In the genomic region with DNA sequence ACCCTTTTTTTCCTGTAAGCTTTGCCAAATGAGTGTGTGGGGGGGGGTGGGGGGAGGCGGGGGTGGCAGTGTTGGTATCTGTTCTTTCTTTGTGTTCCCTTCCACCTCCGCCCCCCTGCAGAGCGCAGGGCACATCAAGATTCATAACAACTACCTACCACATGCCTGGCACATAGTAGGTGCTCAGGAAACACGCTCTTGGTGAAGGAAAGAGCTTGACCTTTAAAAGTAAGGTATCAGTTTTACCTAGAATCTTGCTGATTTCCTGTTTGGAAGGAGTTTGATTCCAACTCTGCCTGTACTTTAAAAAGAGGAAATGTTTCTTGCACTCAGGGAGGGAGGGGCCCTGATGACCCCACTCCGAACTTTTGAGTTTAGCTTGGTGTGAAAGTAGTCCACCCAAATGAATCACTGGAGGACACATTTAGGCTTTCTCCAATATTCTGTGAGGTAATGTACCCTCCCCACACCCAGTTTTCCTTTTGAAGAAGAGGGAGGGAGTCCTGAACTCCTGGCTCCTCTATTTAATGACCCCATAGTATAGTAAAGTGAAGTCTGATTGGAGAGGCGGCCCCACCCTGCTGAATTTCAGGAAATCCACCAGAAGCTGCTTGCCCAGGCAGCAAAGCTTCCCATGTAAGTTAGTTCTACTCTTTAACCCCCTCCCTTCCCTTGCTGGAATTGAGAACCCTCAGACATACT, we compare ENCODE assay signal across 10 cellular contexts. TPM values are rescaled to one million over a fixed set of nuclear protein-coding genes. Genes with fewer than 3 reads are reported as not detected.
DNase-seq lines count a peak whose midpoint lies in the region; ATAC-seq and TF ChIP-seq lines count a peak whose summit lies in the region.
"Had no signal": no experiment of that assay in that cellular context is flagged by ENCODE, and none has a peak within 500 bp of the region (broad histone marks: within the 10 kb centered on the region; RNA-seq: fewer than 3 reads in every experiment).

No MANE protein-coding gene starts in this region.

- DNase-seq in left lung (no peak), DMS79 treated with DMSO at 0.1 percent for 48 hours (lab: John Stamatoyannopoulos, UW) (no peak), OCI-M2 (lab: John Stamatoyannopoulos, UW; ENCODE audit: unreplicated experiment) (no peak)
- DNase-seq in stimulated activated naive B cell treated with anti-CD40 and anti-IgM and Interleukin-4, amounts not matched to agents 10 μg/mL and 1 μg/mL and 100 μg/mL, for 72 hours, result no peak

- peak overlapping the region in 1 of 5 experiments; percentile 84 for H3K27ac Mint-ChIP-seq in brain
- no peak overlapping the region for H3K27ac Mint-ChIP-seq in stimulated activated naive B cell treated with anti-CD40 and anti-IgM and Interleukin-4, amounts not matched to agents 10 μg/mL and 1 μg/mL and 100 μg/mL, for 72 hours
- H3K27ac Mint-ChIP-seq: activated T-helper 2 cell treated with anti-CD3 and anti-CD28 coated beads, Interferon-gamma antibody, Interleukin-2, Interleukin-4, amounts not matched to agents 10 μg/mL and 5 μg/mL and 100 μg/mL, durations not matched to agents 14 hours and 24 hours and 36 hours had no signal

- peaks cover 15% of the 10 kb centered on the region for H3K4me1 Mint-ChIP-seq in brain
- H3K4me1 Mint-ChIP-seq in stimulated activated naive B cell treated with anti-CD40 and anti-IgM and Interleukin-4, amounts not matched to agents 10 μg/mL and 1 μg/mL and 100 μg/mL, for 72 hours, result peaks cover 19 to 45% of the 10 kb centered on the region in 2 donors

- POLR2A ChIA-PET in HEK293 (lab: Yijun Ruan, JAX), result no interaction called here

- intact Hi-C loops in left lung (cut with DNase I), result loop anchor here in 1 of 2 donors (10.0 kb wide), 1 partner anchor 57 kb away; no protein-coding TSS in a partner anchor

- no peak for TF ChIP-seq CTCF in HEK293 (tag by site-specific recombination; IDR thresholded peaks at IDR 0.05)
- no peak for TF ChIP-seq CTCF in brain (conservative IDR thresholded peaks at IDR 0.05)
- TF ChIP-seq CTCF in left lung (IDR thresholded peaks at IDR 0.05), result no peak

- ATAC-seq in left lung, result peak; percentile 2
- ATAC-seq in stimulated activated naive B cell treated with anti-CD40 and anti-IgM and Interleukin-4, amounts not matched to agents 10 μg/mL and 1 μg/mL and 100 μg/mL, for 72 hours (replicated peaks), result no peak
- ATAC-seq in HG03439 (IDR thresholded peaks at IDR 0.05; ENCODE audit: unreplicated experiment), result no peak
- ATAC-seq in GM21528 (IDR thresholded peaks at IDR 0.05; ENCODE audit: low FRiP score, unreplicated experiment), result no peak

- H3K27ac ChIP-seq in HEK293 (ENCODE audit: extremely low read depth, low read depth, low read length) (no peak overlapping the region), left lung (peak overlapping the region; percentile 89 to 93)
- H3K27ac ChIP-seq: SK-N-MC had no signal

- no peak overlapping the region for H3K4me3 ChIP-seq in HEK293 (ENCODE audit: low read depth, low read length)
- H3K4me3 ChIP-seq in left lung, result peak overlapping the region; percentile 62 to 66

- no peaks in the 10 kb centered on the region for H3K9me3 ChIP-seq in HEK293 (ENCODE audit: control insufficient read depth, insufficient read depth, low read depth, low read length)
- no peaks in the 10 kb centered on the region for H3K9me3 ChIP-seq in left lung

- CTCF ChIA-PET in HEK293 (lab: Yijun Ruan, JAX), result interaction anchor here (0.6 to 2.9 kb wide), 5 partner anchors 12 to 175 kb away, joined by 3 to 15 read pairs (median 3); no protein-coding TSS in a partner anchor

- H3K36me3 ChIP-seq in HEK293 (ENCODE audit: control insufficient read depth in 2 of 2, insufficient read depth in 1 of 2, low read length in 2 of 2), result no peaks in the 10 kb centered on the region
- no peaks in the 10 kb centered on the region for H3K36me3 ChIP-seq in left lung

- peaks cover 88% of the 10 kb centered on the region for H3K27me3 Mint-ChIP-seq in brain
- peaks cover 57 to 66% of the 10 kb centered on the region in 2 donors for H3K27me3 Mint-ChIP-seq in stimulated activated naive B cell treated with anti-CD40 and anti-IgM and Interleukin-4, amounts not matched to agents 10 μg/mL and 1 μg/mL and 100 μg/mL, for 72 hours

- H3K4me3 Mint-ChIP-seq in brain, result peak overlapping the region; percentile 49 to 87 (median 72)
- H3K4me3 Mint-ChIP-seq in stimulated activated naive B cell treated with anti-CD40 and anti-IgM and Interleukin-4, amounts not matched to agents 10 μg/mL and 1 μg/mL and 100 μg/mL, for 72 hours, result peak overlapping the region; percentile 47 to 69

- no peaks in the 10 kb centered on the region for H3K36me3 Mint-ChIP-seq in brain
- peaks cover 0 to 2% of the 10 kb centered on the region in 2 donors for H3K36me3 Mint-ChIP-seq in stimulated activated naive B cell treated with anti-CD40 and anti-IgM and Interleukin-4, amounts not matched to agents 10 μg/mL and 1 μg/mL and 100 μg/mL, for 72 hours

- peaks cover under 1 to 9% (median 7%) of the 10 kb centered on the region in 5 experiments for H3K9me3 Mint-ChIP-seq in brain
- peaks cover 7 to 9% of the 10 kb centered on the region in 2 donors for H3K9me3 Mint-ChIP-seq in stimulated activated naive B cell treated with anti-CD40 and anti-IgM and Interleukin-4, amounts not matched to agents 10 μg/mL and 1 μg/mL and 100 μg/mL, for 72 hours
- H3K9me3 Mint-ChIP-seq: activated T-helper 2 cell treated with anti-CD3 and anti-CD28 coated beads, Interferon-gamma antibody, Interleukin-2, Interleukin-4, amounts not matched to agents 10 μg/mL and 5 μg/mL and 100 μg/mL, durations not matched to agents 14 hours and 24 hours and 36 hours had no signal

- peaks cover 9% of the 10 kb centered on the region for H3K4me1 ChIP-seq in HEK293 (ENCODE audit: control insufficient read depth, insufficient read depth, low read length)
- H3K4me1 ChIP-seq in left lung, result peaks cover 3 to 61% of the 10 kb centered on the region in 2 donors

- H3K27me3 ChIP-seq in left lung, result peaks cover 0 to 64% of the 10 kb centered on the region in 2 donors

TF ChIP-seq in HEK293, 187 proteins besides CTCF, POLR2A, EP300 and RAD21:
- TF ChIP-seq ZNF248 (tag by site-specific recombination; IDR thresholded peaks at IDR 0.05) (no peak), PRDM2 (tag by site-specific recombination; IDR thresholded peaks at IDR 0.05; ENCODE audit: borderline replicate concordance) (no peak), ZNF664 (tag by site-specific recombination; IDR thresholded peaks at IDR 0.05) (peak; percentile 74; the same call in 1 of the 2 replicates)
TF ChIP-seq in HEK293: peak in this region for 1.

RNA-seq across cellular contexts. Expression of gene FAM20A, which starts 0.5 kb away (rescaled TPM):
- polyA plus RNA-seq in brain (ENCODE audit: insufficient read depth, low read depth, low replicate concordance), result 2.4 TPM
- total RNA-seq in left lung, result 10 to 100 TPM; 46.8 to 85.9 TPM
- total RNA-seq: activated T-helper 2 cell treated with anti-CD3 and anti-CD28 coated beads, Interferon-gamma antibody, Interleukin-2, Interleukin-4, amounts not matched to agents 10 μg/mL and 5 μg/mL and 100 μg/mL, durations not matched to agents 14 hours and 24 hours and 36 hours had no signal
